ENCODE assay signal across 8 cellular contexts in the genomic region with DNA sequence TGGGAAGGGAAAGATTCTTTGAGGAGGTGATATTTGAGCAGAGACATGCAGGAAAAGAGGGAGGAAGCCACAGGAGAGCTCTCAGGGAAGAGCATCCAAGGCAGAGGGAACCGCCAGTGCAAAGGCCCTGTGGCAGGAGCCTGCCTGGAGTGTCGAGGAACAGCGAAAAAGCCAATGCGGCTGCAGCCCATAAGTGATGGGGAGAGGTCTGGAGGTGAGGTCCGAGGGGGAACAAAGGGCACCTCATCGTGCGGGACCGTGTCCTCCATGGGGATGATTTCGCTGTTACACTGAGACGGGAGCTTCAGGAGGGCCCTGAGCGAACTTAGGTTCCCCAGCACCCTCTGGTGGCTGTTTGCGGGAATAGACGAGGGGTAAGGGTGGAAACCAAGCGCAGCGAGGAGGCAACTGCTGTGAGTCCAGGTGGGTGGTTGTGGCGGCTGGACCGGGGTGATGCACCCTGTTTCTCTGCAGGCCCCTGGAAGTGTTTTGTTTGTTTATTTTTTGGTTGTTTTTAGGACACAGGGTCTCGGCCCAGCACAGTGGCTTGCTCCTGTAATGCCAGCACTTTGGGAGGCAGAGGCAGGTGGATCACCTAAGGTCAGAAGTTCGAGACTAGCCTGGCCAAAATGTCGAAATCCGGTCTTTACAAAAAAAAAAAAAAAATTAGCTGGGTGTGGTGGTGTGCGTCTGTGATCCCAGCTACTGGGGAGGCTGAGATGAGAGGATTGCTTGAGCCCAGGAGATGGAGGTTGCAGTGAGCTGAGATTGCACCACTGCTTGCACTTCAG. TPM values are rescaled to one million over a fixed set of nuclear protein-coding genes. Genes with fewer than 3 reads are reported as not detected.
A peak's percentile ranks its signal among the peaks of the same experiment; 100 is the strongest.
DNase-seq lines count a peak whose midpoint lies in the region; ATAC-seq and TF ChIP-seq lines count a peak whose summit lies in the region.

No MANE protein-coding gene starts in this region.

- TF ChIP-seq CTCF in HL-60 (IDR thresholded peaks at IDR 0.05; ENCODE audit: insufficient read depth, low read length) (peak; percentile 83), epithelial cell of esophagus (IDR thresholded peaks at IDR 0.05; ENCODE audit: insufficient read depth, low read depth, low read length, missing control alignments) (peak; percentile 93)

- CTCF ChIA-PET in CD8-positive, alpha-beta memory T cell (lab: Charles Lee): interaction anchor here (0.7 to 13.4 kb wide), 16 partner anchors 8 to 279 kb away, joined by 3 to 179 read pairs (median 4); partner anchors contain the start of gene NAPA
- CTCF ChIA-PET in activated CD8-positive, alpha-beta memory T cell treated with anti-CD3 and anti-CD28 coated beads, Interleukin-2, amount 10 ng/mL, durations not matched to agents 7 days and 5 days (lab: Charles Lee): interaction anchor here (0.6 to 19.1 kb wide), 37 partner anchors 9 to 412 kb away, joined by 3 to 408 read pairs (median 4); partner anchors contain the start of genes DHX34, KPTN and NAPA

- H3K36me3 Mint-ChIP-seq in CD8-positive, alpha-beta memory T cell: peaks cover 3 to 18% (median 6%) of the 10 kb centered on the region in 3 donors
- no peaks in the 10 kb centered on the region for H3K36me3 Mint-ChIP-seq in activated CD8-positive, alpha-beta memory T cell treated with anti-CD3 and anti-CD28 coated beads, Interleukin-2, amount 10 ng/mL, durations not matched to agents 7 days and 5 days
- H3K36me3 Mint-ChIP-seq in naive thymus-derived CD8-positive, alpha-beta T cell: peaks cover 0 to 16% (median 5%) of the 10 kb centered on the region in 3 donors
- H3K36me3 Mint-ChIP-seq in stimulated activated naive B cell treated with anti-CD40 and anti-IgM and Interleukin-4, amounts not matched to agents 10 μg/mL and 1 μg/mL and 100 μg/mL, for 72 hours: peaks cover 9 to 17% of the 10 kb centered on the region in 2 donors

- H3K4me3 Mint-ChIP-seq in CD8-positive, alpha-beta memory T cell: no peak overlapping the region
- no peak overlapping the region for H3K4me3 Mint-ChIP-seq in activated CD8-positive, alpha-beta memory T cell treated with anti-CD3 and anti-CD28 coated beads, Interleukin-2, amount 10 ng/mL, durations not matched to agents 7 days and 5 days
- H3K4me3 Mint-ChIP-seq in naive thymus-derived CD8-positive, alpha-beta T cell: no peak overlapping the region
- H3K4me3 Mint-ChIP-seq in stimulated activated naive B cell treated with anti-CD40 and anti-IgM and Interleukin-4, amounts not matched to agents 10 μg/mL and 1 μg/mL and 100 μg/mL, for 72 hours: no peak overlapping the region

- no peaks in the 10 kb centered on the region for H3K4me1 ChIP-seq in CD8-positive, alpha-beta memory T cell (ENCODE audit: insufficient read depth, low read length)

- peaks cover 18 to 21% of the 10 kb centered on the region in 2 donors for H3K27me3 Mint-ChIP-seq in CD8-positive, alpha-beta memory T cell
- peaks cover 8% of the 10 kb centered on the region for H3K27me3 Mint-ChIP-seq in activated CD8-positive, alpha-beta memory T cell treated with anti-CD3 and anti-CD28 coated beads, Interleukin-2, amount 10 ng/mL, durations not matched to agents 7 days and 5 days
- peaks cover 9 to 31% (median 15%) of the 10 kb centered on the region in 5 donors for H3K27me3 Mint-ChIP-seq in naive thymus-derived CD8-positive, alpha-beta T cell
- H3K27me3 Mint-ChIP-seq in stimulated activated naive B cell treated with anti-CD40 and anti-IgM and Interleukin-4, amounts not matched to agents 10 μg/mL and 1 μg/mL and 100 μg/mL, for 72 hours: peaks cover 23 to 29% of the 10 kb centered on the region in 2 donors

- no peak overlapping the region for H3K4me3 ChIP-seq in CD8-positive, alpha-beta memory T cell (ENCODE audit: low read length)
- H3K4me3 ChIP-seq in HL-60 (replicated peaks; ENCODE audit: insufficient read depth, low read length): no peak overlapping the region
- H3K4me3 ChIP-seq in epithelial cell of esophagus (ENCODE audit: low read length): no peak overlapping the region

- H3K9me3 Mint-ChIP-seq in CD8-positive, alpha-beta memory T cell: no peaks in the 10 kb centered on the region
- H3K9me3 Mint-ChIP-seq in activated CD8-positive, alpha-beta memory T cell treated with anti-CD3 and anti-CD28 coated beads, Interleukin-2, amount 10 ng/mL, durations not matched to agents 7 days and 5 days (ENCODE audit: low read depth): no peaks in the 10 kb centered on the region
- H3K9me3 Mint-ChIP-seq in naive thymus-derived CD8-positive, alpha-beta T cell: no peaks in the 10 kb centered on the region
- H3K9me3 Mint-ChIP-seq in stimulated activated naive B cell treated with anti-CD40 and anti-IgM and Interleukin-4, amounts not matched to agents 10 μg/mL and 1 μg/mL and 100 μg/mL, for 72 hours: peaks cover 0 to 2% of the 10 kb centered on the region in 2 donors

- H3K9me3 ChIP-seq in CD8-positive, alpha-beta memory T cell (ENCODE audit: low read length): no peaks in the 10 kb centered on the region

- H3K36me3 ChIP-seq in CD8-positive, alpha-beta memory T cell (ENCODE audit: insufficient read depth, low read length): no peaks in the 10 kb centered on the region

- DNase-seq in CD8-positive, alpha-beta memory T cell: peak; percentile 47 to 77 (median 54)
- peak; percentile 57 to 76 for DNase-seq in HL-60 (ENCODE audit: low read depth in 1 of 2, low spot score in 1 of 2)
- peak; percentile 62 for DNase-seq in NOMO-1 treated with dmso at 0.1 percent for 144 hours (lab: John Stamatoyannopoulos, UW; ENCODE audit: unreplicated experiment)
- peak; percentile 85 for DNase-seq in activated CD8-positive, alpha-beta memory T cell treated with anti-CD3 and anti-CD28 coated beads, Interleukin-2, amount 10 ng/mL, durations not matched to agents 7 days and 5 days
- peak; percentile 83 for DNase-seq in epithelial cell of esophagus (ENCODE audit: low read depth)
- peak; percentile 55 to 83 (median 68) for DNase-seq in naive thymus-derived CD8-positive, alpha-beta T cell
- DNase-seq in stimulated activated naive B cell treated with anti-CD40 and anti-IgM and Interleukin-4, amounts not matched to agents 10 μg/mL and 1 μg/mL and 100 μg/mL, for 72 hours: peak; percentile 59

- peaks cover 2 to 7% (median 5%) of the 10 kb centered on the region in 3 donors for H3K4me1 Mint-ChIP-seq in CD8-positive, alpha-beta memory T cell
- H3K4me1 Mint-ChIP-seq in activated CD8-positive, alpha-beta memory T cell treated with anti-CD3 and anti-CD28 coated beads, Interleukin-2, amount 10 ng/mL, durations not matched to agents 7 days and 5 days: no peaks in the 10 kb centered on the region
- peaks cover 4 to 10% (median 6%) of the 10 kb centered on the region in 4 donors for H3K4me1 Mint-ChIP-seq in naive thymus-derived CD8-positive, alpha-beta T cell
- peaks cover 5 to 7% of the 10 kb centered on the region in 2 donors for H3K4me1 Mint-ChIP-seq in stimulated activated naive B cell treated with anti-CD40 and anti-IgM and Interleukin-4, amounts not matched to agents 10 μg/mL and 1 μg/mL and 100 μg/mL, for 72 hours

- peak; percentile 95 for ATAC-seq in activated CD8-positive, alpha-beta memory T cell treated with anti-CD3 and anti-CD28 coated beads, Interleukin-2, amount 10 ng/mL, durations not matched to agents 7 days and 5 days
- peak; percentile 83 to 97 for ATAC-seq in naive thymus-derived CD8-positive, alpha-beta T cell
- peak; percentile 95 for ATAC-seq in stimulated activated naive B cell treated with anti-CD40 and anti-IgM and Interleukin-4, amounts not matched to agents 10 μg/mL and 1 μg/mL and 100 μg/mL, for 72 hours (replicated peaks)
- ATAC-seq in HG03354 (IDR thresholded peaks at IDR 0.05; ENCODE audit: poor library complexity, severe bottlenecking, unreplicated experiment): no peak

- peaks cover 4% of the 10 kb centered on the region for H3K27me3 ChIP-seq in CD8-positive, alpha-beta memory T cell (ENCODE audit: insufficient read depth, low read length, poor library complexity, severe bottlenecking)
- no peaks in the 10 kb centered on the region for H3K27me3 ChIP-seq in HL-60 (ENCODE audit: insufficient read depth, poor library complexity, severe bottlenecking)

- peak overlapping the region in 2 of 8 donors; percentile 24 to 74 for H3K27ac Mint-ChIP-seq in CD8-positive, alpha-beta memory T cell
- H3K27ac Mint-ChIP-seq in activated CD8-positive, alpha-beta memory T cell treated with anti-CD3 and anti-CD28 coated beads, Interleukin-2, amount 10 ng/mL, durations not matched to agents 7 days and 5 days: no peak overlapping the region
- peak overlapping the region in 4 of 10 donors; percentile 3 to 76 (median 32) for H3K27ac Mint-ChIP-seq in naive thymus-derived CD8-positive, alpha-beta T cell
- no peak overlapping the region for H3K27ac Mint-ChIP-seq in stimulated activated naive B cell treated with anti-CD40 and anti-IgM and Interleukin-4, amounts not matched to agents 10 μg/mL and 1 μg/mL and 100 μg/mL, for 72 hours

- H3K27ac ChIP-seq in CD8-positive, alpha-beta memory T cell (ENCODE audit: low read depth, low read length): no peak overlapping the region
- H3K27ac ChIP-seq in HL-60 (replicated peaks): no peak overlapping the region

- POLR2A ChIA-PET in CD8-positive, alpha-beta memory T cell (lab: Charles Lee): interaction anchor here (0.6 to 0.8 kb wide), 2 partner anchors 52 to 270 kb away, joined by 5 to 11 read pairs; no protein-coding TSS in a partner anchor
- POLR2A ChIA-PET in naive thymus-derived CD8-positive, alpha-beta T cell (lab: Charles Lee): interaction anchor here (0.6 to 1.4 kb wide), 4 partner anchors 271 to 1971 kb away, joined by 3 to 6 read pairs (median 4); no protein-coding TSS in a partner anchor

RNA-seq across cellular contexts. Expression of gene EHD2, which starts 5.9 kb away (rescaled TPM):
- under 1 TPM in 1 of 2 experiments, not detected in 1; 0.07 TPM for total RNA-seq in CD8-positive, alpha-beta memory T cell
- polyA plus RNA-seq in CD8-positive, alpha-beta memory T cell: not detected
- under 1 TPM in 1 of 2 experiments, not detected in 1; 0.07 TPM for total RNA-seq in activated CD8-positive, alpha-beta memory T cell treated with anti-CD3 and anti-CD28 coated beads, Interleukin-2, amount 10 ng/mL, durations not matched to agents 7 days and 5 days
- not detected for total RNA-seq in naive thymus-derived CD8-positive, alpha-beta T cell
- polyA plus RNA-seq in naive thymus-derived CD8-positive, alpha-beta T cell: not detected

RNA-seq across cellular contexts. Expression of gene NOP53, which starts 38.0 kb away (rescaled TPM):
- total RNA-seq in CD8-positive, alpha-beta memory T cell: 100 to 1,000 TPM; 236 to 243 TPM
- 196 TPM for polyA plus RNA-seq in CD8-positive, alpha-beta memory T cell
- total RNA-seq in activated CD8-positive, alpha-beta memory T cell treated with anti-CD3 and anti-CD28 coated beads, Interleukin-2, amount 10 ng/mL, durations not matched to agents 7 days and 5 days: 100 to 1,000 TPM; 225 to 227 TPM
- total RNA-seq in naive thymus-derived CD8-positive, alpha-beta T cell: 100 to 1,000 TPM; 847 to 882 TPM
- polyA plus RNA-seq in naive thymus-derived CD8-positive, alpha-beta T cell: 100 to 1,000 TPM; 266 to 443 (median 273) TPM
